ENCODE assay signal across 8 cellular contexts in the genomic region with DNA sequence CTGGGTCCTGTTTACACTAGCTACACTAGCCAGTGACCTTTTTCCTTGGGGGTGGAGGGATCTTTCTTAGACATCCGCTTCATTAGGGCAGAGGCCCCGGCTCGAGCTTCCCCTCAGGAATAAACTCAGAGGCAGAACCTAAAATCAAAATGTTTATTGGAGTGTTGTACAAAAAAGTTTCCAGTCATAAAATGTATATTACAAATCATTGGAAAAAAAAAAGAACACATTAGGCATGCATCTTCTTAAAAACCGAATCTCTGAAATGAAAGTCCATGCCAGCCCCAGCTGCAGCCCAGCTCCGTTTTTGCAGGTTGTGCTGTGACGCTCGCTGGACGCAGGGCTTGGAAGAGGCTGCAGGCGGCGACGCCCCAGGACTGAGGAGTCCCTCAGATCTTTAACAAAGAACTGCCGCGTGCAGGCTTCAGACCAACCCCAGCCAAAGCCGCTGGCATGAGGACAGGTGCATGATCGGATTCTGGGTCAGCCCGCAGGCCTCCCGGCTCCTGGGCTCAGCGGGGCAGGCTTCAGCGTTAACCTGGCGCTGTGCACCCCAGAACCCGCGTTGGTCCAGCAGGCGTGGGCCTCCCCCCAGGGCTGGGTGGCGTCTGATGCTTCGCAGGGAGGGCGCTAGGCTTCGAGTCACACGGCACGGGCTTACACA. TPM values are rescaled to one million over a fixed set of nuclear protein-coding genes. Genes with fewer than 3 reads are reported as not detected.
DNase-seq lines count a peak whose midpoint lies in the region; ATAC-seq, FAIRE-seq and TF ChIP-seq lines count a peak whose summit lies in the region.

No MANE protein-coding gene starts in this region.

- peaks cover 23% of the 10 kb centered on the region for H4K20me1 ChIP-seq in Loucy (ENCODE audit: insufficient read depth, low read length, poor library complexity, severe bottlenecking)

- intact Hi-C loops in CD8-positive, alpha-beta T cell (cut with DNase I, micrococcal nuclease): no loop called here
- intact Hi-C loops in MCF 10A (cut with micrococcal nuclease): no loop called here
- intact Hi-C loops in kidney (cut with DNase I): no loop called here

- peak overlapping the region; percentile 82; the same call in 1 of the 2 replicates for H2AFZ ChIP-seq in Loucy (ENCODE audit: low read length)

- DNase-seq in CD8-positive, alpha-beta T cell: no peak
- DNase-seq in MCF 10A (ENCODE audit: unreplicated experiment) (no peak), kidney (no peak), GM20000 (ENCODE audit: low spot score) (no peak)
- no peak for DNase-seq in stimulated activated naive B cell treated with anti-CD40 and anti-IgM and Interleukin-4, amounts not matched to agents 10 μg/mL and 1 μg/mL and 100 μg/mL, for 72 hours
- DNase-seq in stimulated activated CD4-positive, alpha-beta T cell treated with anti-CD3 and anti-CD28 coated beads, Interleukin-4, amount 100 ng/mL, for 24 hours: no peak
- DNase-seq in stimulated activated CD4-positive, alpha-beta T cell treated with anti-CD3 and anti-CD28 coated beads, Interleukin-2, amount 100 ng/mL, for 24 hours: no peak

- H3K9ac ChIP-seq in Loucy (ENCODE audit: low read depth, low read length, poor library complexity, severe bottlenecking) (peak overlapping the region; percentile 80), kidney (ENCODE audit: low read length in 2 of 2) (peak overlapping the region in 1 of 2 donors; percentile 79)

- peak overlapping the region; percentile 96 for H3K27ac ChIP-seq in CD8-positive, alpha-beta T cell (ENCODE audit: low read depth, low read length)
- H3K27ac ChIP-seq in kidney (ENCODE audit: low read depth in 2 of 2, low read length in 2 of 2): peak overlapping the region in 1 of 2 donors; percentile 100

- H3K36me3 Mint-ChIP-seq in CD8-positive, alpha-beta T cell: peaks cover 24% of the 10 kb centered on the region
- peaks cover 40% of the 10 kb centered on the region for H3K36me3 Mint-ChIP-seq in MCF 10A (ENCODE audit: insufficient read depth, unreplicated experiment)
- H3K36me3 Mint-ChIP-seq in stimulated activated naive B cell treated with anti-CD40 and anti-IgM and Interleukin-4, amounts not matched to agents 10 μg/mL and 1 μg/mL and 100 μg/mL, for 72 hours: peaks cover 32 to 53% of the 10 kb centered on the region in 2 donors

- POLR2A ChIA-PET in CD8-positive, alpha-beta T cell (lab: Charles Lee): interaction anchor here (0.7 to 2.9 kb wide), 10 partner anchors 8 to 734 kb away, joined by 3 to 21 read pairs (median 4); a partner anchor contains a TSS
- POLR2A ChIA-PET in MCF 10A (lab: Yijun Ruan, JAX): interaction anchor here (0.6 to 2.9 kb wide), 31 partner anchors 9 to 299 kb away, joined by 3 to 43 read pairs (median 4); a partner anchor contains a TSS

- peaks cover 13% of the 10 kb centered on the region for H3K4me1 Mint-ChIP-seq in CD8-positive, alpha-beta T cell (ENCODE audit: low read depth)
- H3K4me1 Mint-ChIP-seq in MCF 10A (ENCODE audit: insufficient read depth, unreplicated experiment): no peaks in the 10 kb centered on the region
- H3K4me1 Mint-ChIP-seq in stimulated activated naive B cell treated with anti-CD40 and anti-IgM and Interleukin-4, amounts not matched to agents 10 μg/mL and 1 μg/mL and 100 μg/mL, for 72 hours: peaks cover 13 to 36% of the 10 kb centered on the region in 2 donors

- H3K9me3 Mint-ChIP-seq in CD8-positive, alpha-beta T cell: no peaks in the 10 kb centered on the region
- no peaks in the 10 kb centered on the region for H3K9me3 Mint-ChIP-seq in MCF 10A (ENCODE audit: unreplicated experiment)
- no peaks in the 10 kb centered on the region for H3K9me3 Mint-ChIP-seq in stimulated activated naive B cell treated with anti-CD40 and anti-IgM and Interleukin-4, amounts not matched to agents 10 μg/mL and 1 μg/mL and 100 μg/mL, for 72 hours

- CTCF ChIA-PET in CD8-positive, alpha-beta T cell (lab: Charles Lee): interaction anchor here (0.6 to 1.7 kb wide), 5 partner anchors 10 to 220 kb away, joined by 3 to 4 read pairs (median 4); no protein-coding TSS in a partner anchor
- CTCF ChIA-PET in MCF 10A (lab: Yijun Ruan, JAX): interaction anchor here (0.6 to 1.2 kb wide), 4 partner anchors 36 to 205 kb away, joined by 3 read pairs; no protein-coding TSS in a partner anchor

- peaks cover 19% of the 10 kb centered on the region for H3K4me1 ChIP-seq in CD8-positive, alpha-beta T cell (ENCODE audit: insufficient read depth, low read length)
- H3K4me1 ChIP-seq in Loucy (ENCODE audit: insufficient read depth, low read length, poor library complexity, severe bottlenecking) (peaks cover 8% of the 10 kb centered on the region), kidney (ENCODE audit: control insufficient read depth in 1 of 2, insufficient read depth in 1 of 2, low read depth in 1 of 2, low read length in 2 of 2) (peaks cover 8 to 11% of the 10 kb centered on the region in 2 donors)

- no peaks in the 10 kb centered on the region for H3K9me3 ChIP-seq in CD8-positive, alpha-beta T cell (ENCODE audit: low read length)
- H3K9me3 ChIP-seq in Loucy (ENCODE audit: insufficient read depth, low read depth, low read length): no peaks in the 10 kb centered on the region
- H3K9me3 ChIP-seq in kidney (ENCODE audit: control insufficient read depth in 1 of 2, low read length in 2 of 2): no peaks in the 10 kb centered on the region

- peak overlapping the region; percentile 95 for H3K4me3 Mint-ChIP-seq in CD8-positive, alpha-beta T cell
- H3K4me3 Mint-ChIP-seq in MCF 10A (ENCODE audit: unreplicated experiment): peak overlapping the region; percentile 93
- H3K4me3 Mint-ChIP-seq in stimulated activated naive B cell treated with anti-CD40 and anti-IgM and Interleukin-4, amounts not matched to agents 10 μg/mL and 1 μg/mL and 100 μg/mL, for 72 hours: peak overlapping the region; percentile 98 to 99

- BruUV-seq in MCF 10A (replicated peaks; lab: Mats Ljungman, UMichigan): TSS peak; percentile 7

- FAIRE-seq in kidney (lab: Jason Lieb, UNC): no peak

- no peak for TF ChIP-seq CTCF in CD8-positive, alpha-beta T cell (IDR thresholded peaks at IDR 0.05)
- TF ChIP-seq CTCF in Loucy (conservative IDR thresholded peaks at IDR 0.05; ENCODE audit: low read length) (no peak), MCF 10A (IDR thresholded peaks at IDR 0.05; ENCODE audit: unreplicated experiment) (no peak), kidney (IDR thresholded peaks at IDR 0.05; ENCODE audit: borderline replicate concordance, extremely low read depth, insufficient read depth) (no peak), GM20000 (IDR thresholded peaks at IDR 0.05; ENCODE audit: extremely low read depth, missing control alignments) (no peak)

- H3K9me2 ChIP-seq in Loucy (replicated peaks; ENCODE audit: low read depth, low read length): no peaks in the 10 kb centered on the region

- H3F3A ChIP-seq in Loucy (ENCODE audit: low read depth): no peaks in the 10 kb centered on the region

- ATAC-seq in CD8-positive, alpha-beta T cell: no peak
- ATAC-seq in stimulated activated naive B cell treated with anti-CD40 and anti-IgM and Interleukin-4, amounts not matched to agents 10 μg/mL and 1 μg/mL and 100 μg/mL, for 72 hours (replicated peaks): no peak

- H3K27me3 ChIP-seq in CD8-positive, alpha-beta T cell (ENCODE audit: insufficient read depth, low read length): no peaks in the 10 kb centered on the region
- H3K27me3 ChIP-seq in Loucy (ENCODE audit: insufficient read depth, low read length, poor library complexity, severe bottlenecking): no peaks in the 10 kb centered on the region

- peaks cover 26% of the 10 kb centered on the region for H3K79me2 ChIP-seq in Loucy (ENCODE audit: insufficient read depth, low read length)

- no peaks in the 10 kb centered on the region for H3K27me3 Mint-ChIP-seq in CD8-positive, alpha-beta T cell (ENCODE audit: low read depth)
- H3K27me3 Mint-ChIP-seq in MCF 10A (ENCODE audit: insufficient read depth, unreplicated experiment): no peaks in the 10 kb centered on the region
- H3K27me3 Mint-ChIP-seq in stimulated activated naive B cell treated with anti-CD40 and anti-IgM and Interleukin-4, amounts not matched to agents 10 μg/mL and 1 μg/mL and 100 μg/mL, for 72 hours: no peaks in the 10 kb centered on the region

- H3K4me3 ChIP-seq in CD8-positive, alpha-beta T cell (ENCODE audit: low read depth, low read length): peak overlapping the region; percentile 98
- H3K4me3 ChIP-seq in Loucy (ENCODE audit: low read length, poor library complexity, severe bottlenecking): peak overlapping the region; percentile 88
- peak overlapping the region; percentile 75 to 82 for H3K4me3 ChIP-seq in kidney (ENCODE audit: low read length in 2 of 2)

- H3K36me3 ChIP-seq in CD8-positive, alpha-beta T cell (ENCODE audit: insufficient read depth, low read length): peaks cover 3% of the 10 kb centered on the region
- H3K36me3 ChIP-seq in Loucy (ENCODE audit: insufficient read depth, low read length): peaks cover 27% of the 10 kb centered on the region; the same call in 1 of the 2 replicates
- no peaks in the 10 kb centered on the region for H3K36me3 ChIP-seq in kidney (ENCODE audit: control insufficient read depth in 1 of 2, insufficient read depth in 2 of 2, low read length in 2 of 2)

- H3K27ac Mint-ChIP-seq in CD8-positive, alpha-beta T cell: peak overlapping the region; percentile 98
- peak overlapping the region; percentile 99 for H3K27ac Mint-ChIP-seq in MCF 10A (ENCODE audit: low read depth, unreplicated experiment)
- H3K27ac Mint-ChIP-seq in stimulated activated naive B cell treated with anti-CD40 and anti-IgM and Interleukin-4, amounts not matched to agents 10 μg/mL and 1 μg/mL and 100 μg/mL, for 72 hours: peak overlapping the region; percentile 99

- peak overlapping the region; percentile 61 for H3K4me2 ChIP-seq in Loucy (ENCODE audit: low read depth, low read length, poor library complexity, severe bottlenecking)

RNA-seq across cellular contexts. Expression of a gene that starts 0.8 kb away (rescaled TPM):
- total RNA-seq in CD8-positive, alpha-beta T cell: 10 to 100 TPM; 21.5 to 24.4 TPM
- 123 and 188 TPM in 2 replicates for total RNA-seq in MCF 10A (2022)
- 69.7 TPM for total RNA-seq in kidney
- 188 TPM for polyA plus RNA-seq in kidney (ENCODE audit: insufficient read depth, low read depth, low replicate concordance)

RNA-seq across cellular contexts. Expression of a gene that starts 28.6 kb away (rescaled TPM):
- total RNA-seq in CD8-positive, alpha-beta T cell: 10 to 100 TPM; 13.5 to 15.9 TPM
- total RNA-seq in MCF 10A (2022): 85.2 and 85.6 TPM in 2 replicates
- 27.6 TPM for total RNA-seq in kidney
- 9.0 TPM for polyA plus RNA-seq in kidney (ENCODE audit: insufficient read depth, low read depth, low replicate concordance)

RNA-seq across cellular contexts. Expression of a gene that starts 47.8 kb away (rescaled TPM):
- 100 to 1,000 TPM; 441 to 446 TPM for total RNA-seq in CD8-positive, alpha-beta T cell
- total RNA-seq in MCF 10A (2022) (28.0 and 53.8 TPM in 2 replicates), kidney (88.5 TPM)
- polyA plus RNA-seq in kidney (ENCODE audit: insufficient read depth, low read depth, low replicate concordance): 149 TPM
